In genomic region chr19:39209196-39209595, GRCh38 we compare ENCODE assay signal across 10 cellular contexts. TPM values are rescaled to one million over a fixed set of nuclear protein-coding genes. Genes with fewer than 3 reads are reported as not detected.
"Had no signal": no experiment of that assay in that cellular context is flagged by ENCODE, and none has a peak within 500 bp of the region (broad histone marks: within the 10 kb centered on the region; RNA-seq: fewer than 3 reads in every experiment).

No MANE protein-coding gene starts in this region.

- H3K27ac Mint-ChIP-seq: GM23338, H9, HFFc6 had no signal

- ATAC-seq: GM23338, K562 had no signal

- H3K4me3 Mint-ChIP-seq: GM23338, H9, HFFc6 had no signal

- FAIRE-seq: H1, H54, K562 had no signal

- H3K4me3 ChIP-seq: GM23338, K562 had no signal

- H3K4me1 Mint-ChIP-seq: GM23338 had no signal

- DNase-seq: H9, HCEC 1CT, HFFc6, IMR-90, KG1 had no signal

- H3K4me2 ChIP-seq: GM23338 had no signal

- H2AFZ ChIP-seq: GM23338 had no signal

- H3K9me3 Mint-ChIP-seq: GM23338, H9, HFFc6 had no signal

RNA-seq across cellular contexts. Expression of gene SYCN, which starts 5.1 kb away (rescaled TPM):
- total RNA-seq: GM23338, H1, H9, HFFc6, HT-29, IMR-90, K562 had no signal

RNA-seq across cellular contexts. Expression of gene NCCRP1, which starts 12.4 kb away (rescaled TPM):
- total RNA-seq: HFFc6, HT-29, IMR-90, K562 had no signal

RNA-seq across cellular contexts. Expression of gene IFNL3, which starts 35.6 kb away (rescaled TPM):
- total RNA-seq: GM23338, H1, H9, HFFc6, HT-29, IMR-90, K562 had no signal

RNA-seq across cellular contexts. Expression of gene IFNL4, which starts 39.5 kb away (rescaled TPM):
- total RNA-seq: GM23338, H1, H9, HFFc6, HT-29, IMR-90, K562 had no signal

RNA-seq across cellular contexts. Expression of gene IFNL2, which starts 59.0 kb away (rescaled TPM):
- total RNA-seq: GM23338, H1, H9, HFFc6, HT-29, IMR-90, K562 had no signal
